ENCODE assay signal across 8 cellular contexts in the genomic region with DNA sequence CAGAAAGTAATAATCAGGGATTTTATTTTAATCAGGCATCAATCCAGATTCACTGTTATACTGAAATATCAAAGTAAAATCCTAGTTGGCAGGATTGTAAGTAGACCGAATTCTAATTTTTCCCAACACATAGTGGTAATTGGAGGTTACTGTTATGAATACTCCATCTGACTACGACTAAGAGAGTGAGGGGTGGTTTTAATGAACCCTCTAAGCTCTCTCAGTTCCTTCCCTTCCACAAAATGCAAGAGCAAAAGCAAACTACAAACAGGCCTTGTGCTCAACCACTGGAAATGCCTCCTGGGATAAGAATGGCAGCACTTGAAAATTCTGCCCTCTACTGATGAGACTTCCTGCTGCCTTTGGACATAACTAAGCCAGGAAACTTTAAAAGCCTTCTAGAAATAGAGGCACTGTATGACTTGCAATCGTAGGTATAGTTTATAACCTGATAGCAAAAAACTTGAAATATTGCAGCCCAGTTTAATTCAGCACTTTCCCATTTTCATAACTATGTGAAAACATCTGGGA.
DNase-seq lines count a peak whose midpoint lies in the region; ATAC-seq, FAIRE-seq and TF ChIP-seq lines count a peak whose summit lies in the region.

No MANE protein-coding gene starts in this region.

- TF ChIP-seq CTCF in OCI-LY3 (IDR thresholded peaks at IDR 0.05; ENCODE audit: low read depth, low read length), result peak; percentile 54

- no peak overlapping the region for H3K27ac ChIP-seq in OCI-LY3 (ENCODE audit: low read length)

- no peaks in the 10 kb centered on the region for H3K79me2 ChIP-seq in OCI-LY3 (ENCODE audit: low read length)

- DNase-seq in Right ventricle myocardium superior, result no peak
- DNase-seq in cardiac septum (ENCODE audit: low spot score), result no peak
- peak; percentile 53 for DNase-seq in foreskin melanocyte
- DNase-seq in urothelium cell line (ENCODE audit: low spot score), result peak; percentile 13
- no peak for DNase-seq in natural killer cell treated with Interleukin-12 subunit alpha and Interleukin-12 subunit beta and Interleukin-15 and Interleukin-18, amount 100 ng/mL, for 72 hours (ENCODE audit: low spot score)
- DNase-seq in naive thymus-derived CD8-positive, alpha-beta T cell, result no peak
- no peak for DNase-seq in RCC 7860 (ENCODE audit: low spot score)

- peak; percentile 70 for ATAC-seq in Right ventricle myocardium superior (ENCODE audit: poor library complexity)
- no peak for ATAC-seq in natural killer cell treated with Interleukin-12 subunit alpha and Interleukin-12 subunit beta and Interleukin-15 and Interleukin-18, amount 100 ng/mL, for 72 hours
- no peak for ATAC-seq in naive thymus-derived CD8-positive, alpha-beta T cell

- no peaks in the 10 kb centered on the region for H3K4me1 ChIP-seq in OCI-LY3 (ENCODE audit: low read length)

- H3K27ac Mint-ChIP-seq in natural killer cell treated with Interleukin-12 subunit alpha and Interleukin-12 subunit beta and Interleukin-15 and Interleukin-18, amount 100 ng/mL, for 72 hours, result no peak overlapping the region
- peak overlapping the region in 2 of 10 donors; percentile 41 to 74 for H3K27ac Mint-ChIP-seq in naive thymus-derived CD8-positive, alpha-beta T cell

- no peaks in the 10 kb centered on the region for H3K36me3 Mint-ChIP-seq in natural killer cell treated with Interleukin-12 subunit alpha and Interleukin-12 subunit beta and Interleukin-15 and Interleukin-18, amount 100 ng/mL, for 72 hours
- peaks cover 9 to 40% (median 24%) of the 10 kb centered on the region in 3 donors for H3K36me3 Mint-ChIP-seq in naive thymus-derived CD8-positive, alpha-beta T cell

- H3K4me1 Mint-ChIP-seq in natural killer cell treated with Interleukin-12 subunit alpha and Interleukin-12 subunit beta and Interleukin-15 and Interleukin-18, amount 100 ng/mL, for 72 hours (ENCODE audit: low read depth in 2 of 2), result peaks cover 0 to 2% of the 10 kb centered on the region in 2 donors
- H3K4me1 Mint-ChIP-seq in naive thymus-derived CD8-positive, alpha-beta T cell, result peaks cover 0 to 3% (median 0%) of the 10 kb centered on the region in 4 donors

- intact Hi-C loops in Right ventricle myocardium superior (cut with DNase I) (no loop called here), cardiac septum (cut with DNase I) (no loop called here)

- H3K4me2 ChIP-seq in OCI-LY3 (ENCODE audit: low read length), result no peak overlapping the region

- no peak overlapping the region for H3K9ac ChIP-seq in OCI-LY3 (ENCODE audit: low read length)

- no peaks in the 10 kb centered on the region for H3K9me3 ChIP-seq in OCI-LY3 (ENCODE audit: insufficient read depth, low read length)

- FAIRE-seq in urothelium cell line (lab: Jason Lieb, UNC) (no peak), RCC 7860 (lab: Jason Lieb, UNC) (no peak)

- H3K4me3 ChIP-seq in OCI-LY3 (ENCODE audit: low read length), result no peak overlapping the region

- no peaks in the 10 kb centered on the region for H3K27me3 Mint-ChIP-seq in natural killer cell treated with Interleukin-12 subunit alpha and Interleukin-12 subunit beta and Interleukin-15 and Interleukin-18, amount 100 ng/mL, for 72 hours
- H3K27me3 Mint-ChIP-seq in naive thymus-derived CD8-positive, alpha-beta T cell, result no peaks in the 10 kb centered on the region

- H3K27me3 ChIP-seq in OCI-LY3 (ENCODE audit: low read depth, low read length), result no peaks in the 10 kb centered on the region

- no peaks in the 10 kb centered on the region for H3K36me3 ChIP-seq in OCI-LY3 (replicated peaks; ENCODE audit: low read depth, low read length)

- no peaks in the 10 kb centered on the region for H3K9me3 Mint-ChIP-seq in natural killer cell treated with Interleukin-12 subunit alpha and Interleukin-12 subunit beta and Interleukin-15 and Interleukin-18, amount 100 ng/mL, for 72 hours
- peaks cover 0 to 2% (median 0%) of the 10 kb centered on the region in 9 donors for H3K9me3 Mint-ChIP-seq in naive thymus-derived CD8-positive, alpha-beta T cell

- H4K20me1 ChIP-seq in OCI-LY3 (ENCODE audit: insufficient read depth, low read length), result no peaks in the 10 kb centered on the region

- no peak overlapping the region for H2AFZ ChIP-seq in OCI-LY3 (ENCODE audit: low read depth, low read length)

- POLR2A ChIA-PET in naive thymus-derived CD8-positive, alpha-beta T cell (lab: Charles Lee), result no interaction called here

- H3K4me3 Mint-ChIP-seq in natural killer cell treated with Interleukin-12 subunit alpha and Interleukin-12 subunit beta and Interleukin-15 and Interleukin-18, amount 100 ng/mL, for 72 hours, result no peak overlapping the region
- H3K4me3 Mint-ChIP-seq in naive thymus-derived CD8-positive, alpha-beta T cell, result no peak overlapping the region

Comparison
In these comparisons a context has a peak if more than half of its experiments do, and no peak if none do; other contexts are left out.
1. DNase-seq: peak in foreskin melanocyte (single experiment) and urothelium cell line (single experiment); none in Right ventricle myocardium superior (single experiment), cardiac septum (single experiment), natural killer cell treated with Interleukin-12 subunit alpha and Interleukin-12 subunit beta and Interleukin-15 and Interleukin-18, amount 100 ng/mL, for 72 hours (single experiment), naive thymus-derived CD8-positive, alpha-beta T cell (0 of 10) and RCC 7860 (single experiment).